Comparison of ENCODE assay signal across 14 cellular contexts in genomic region chr15:95119041-95119440, GRCh38.
DNase-seq lines count a peak whose midpoint lies in the region; FAIRE-seq and TF ChIP-seq lines count a peak whose summit lies in the region.
"Had no signal": no experiment of that assay in that cellular context is flagged by ENCODE, and none has a peak within 500 bp of the region (broad histone marks: within the 10 kb centered on the region; RNA-seq: fewer than 3 reads in every experiment).

No MANE protein-coding gene starts in this region.

- TF ChIP-seq CTCF in MCF 10A (IDR thresholded peaks at IDR 0.05; ENCODE audit: unreplicated experiment) (no peak), breast epithelium (IDR thresholded peaks at IDR 0.05) (no peak), astrocyte (IDR thresholded peaks at IDR 0.05; ENCODE audit: insufficient read depth, low read depth, low read length) (no peak), epithelial cell of esophagus (IDR thresholded peaks at IDR 0.05; ENCODE audit: insufficient read depth, low read depth, low read length, missing control alignments) (no peak), progenitor cell of endocrine pancreas (IDR thresholded peaks at IDR 0.05; ENCODE audit: unreplicated experiment) (no peak), thyroid gland (IDR thresholded peaks at IDR 0.05) (no peak)

- H3K27me3 ChIP-seq in breast epithelium (no peaks in the 10 kb centered on the region), astrocyte (ENCODE audit: insufficient read depth, low read length) (no peaks in the 10 kb centered on the region), thyroid gland (no peaks in the 10 kb centered on the region)

- H2AFZ ChIP-seq in astrocyte (ENCODE audit: low read depth, low read length), result peak overlapping the region; percentile 15

- H3K9me3 ChIP-seq in breast epithelium (no peaks in the 10 kb centered on the region), astrocyte (ENCODE audit: insufficient read depth, low read depth, low read length) (no peaks in the 10 kb centered on the region), thyroid gland (no peaks in the 10 kb centered on the region)
- H3K9me3 ChIP-seq: BLaER1 treated with 17β-estradiol and CSF1 and Interleukin-3, amounts not matched to agents 10 nM and 100 nM had no signal

- no peak overlapping the region for H3K4me3 ChIP-seq in breast epithelium
- H3K4me3 ChIP-seq in astrocyte (ENCODE audit: insufficient read depth, low read depth, low read length), result no peak overlapping the region
- H3K4me3 ChIP-seq in epithelial cell of esophagus (ENCODE audit: low read length), result no peak overlapping the region
- H3K4me3 ChIP-seq in thyroid gland (replicated peaks in 1 of 3), result no peak overlapping the region
- H3K4me3 ChIP-seq: BLaER1 treated with 17β-estradiol and CSF1 and Interleukin-3, amounts not matched to agents 10 nM and 100 nM had no signal

- CTCF ChIA-PET in MCF 10A (lab: Yijun Ruan, JAX), result interaction anchor here (0.6 kb wide), 1 partner anchor 77 kb away, joined by 3 read pairs; no protein-coding TSS in a partner anchor

- H3K79me2 ChIP-seq in astrocyte (ENCODE audit: insufficient read depth, low read length), result no peaks in the 10 kb centered on the region

- no peaks in the 10 kb centered on the region for H3K27me3 Mint-ChIP-seq in MCF 10A (ENCODE audit: insufficient read depth, unreplicated experiment)
- H3K27me3 Mint-ChIP-seq in astrocyte (ENCODE audit: low read depth, unreplicated experiment), result no peaks in the 10 kb centered on the region
- peaks cover 4% of the 10 kb centered on the region for H3K27me3 Mint-ChIP-seq in progenitor cell of endocrine pancreas
- H3K27me3 Mint-ChIP-seq: CD4-positive, CD25-positive, alpha-beta regulatory T cell had no signal

- H3K9ac ChIP-seq in astrocyte (ENCODE audit: low read length), result no peak overlapping the region
- H3K9ac ChIP-seq: BLaER1 treated with 17β-estradiol and CSF1 and Interleukin-3, amounts not matched to agents 10 nM and 100 nM had no signal

- H3K4me1 Mint-ChIP-seq in MCF 10A (ENCODE audit: insufficient read depth, unreplicated experiment) (peaks cover 8% of the 10 kb centered on the region), astrocyte (ENCODE audit: low read depth, unreplicated experiment) (no peaks in the 10 kb centered on the region), progenitor cell of endocrine pancreas (ENCODE audit: low read depth) (no peaks in the 10 kb centered on the region)
- H3K4me1 Mint-ChIP-seq: CD4-positive, CD25-positive, alpha-beta regulatory T cell had no signal

- no peaks in the 10 kb centered on the region for H3K9me3 Mint-ChIP-seq in MCF 10A (ENCODE audit: unreplicated experiment)
- H3K9me3 Mint-ChIP-seq in astrocyte (ENCODE audit: unreplicated experiment), result no peaks in the 10 kb centered on the region
- H3K9me3 Mint-ChIP-seq in progenitor cell of endocrine pancreas (ENCODE audit: low read depth), result peaks cover 11% of the 10 kb centered on the region

- POLR2A ChIA-PET in MCF 10A (lab: Yijun Ruan, JAX), result no interaction called here

- BruUV-seq in MCF 10A (replicated peaks; lab: Mats Ljungman, UMichigan), result no TSS peak

- TF ChIP-seq POLR2A in breast epithelium (IDR thresholded peaks at IDR 0.05), result no peak
- no peak for TF ChIP-seq POLR2A in thyroid gland (IDR thresholded peaks at IDR 0.05)

- H3K36me3 ChIP-seq in breast epithelium, result no peaks in the 10 kb centered on the region
- no peaks in the 10 kb centered on the region for H3K36me3 ChIP-seq in astrocyte (ENCODE audit: insufficient read depth, low read length)
- no peaks in the 10 kb centered on the region for H3K36me3 ChIP-seq in thyroid gland
- H3K36me3 ChIP-seq: BLaER1 treated with 17β-estradiol and CSF1 and Interleukin-3, amounts not matched to agents 10 nM and 100 nM had no signal

- WGBS in thyroid gland, 2 donors, result 86 to 91% methylated on average over 3 of the region's 3 CpGs

- no peak overlapping the region for H3K4me2 ChIP-seq in astrocyte (ENCODE audit: low read length)
- H3K4me2 ChIP-seq: BLaER1 treated with 17β-estradiol and CSF1 and Interleukin-3, amounts not matched to agents 10 nM and 100 nM had no signal

- H3K4me1 ChIP-seq in breast epithelium (no peaks in the 10 kb centered on the region), astrocyte (ENCODE audit: insufficient read depth, low read length) (no peaks in the 10 kb centered on the region), thyroid gland (no peaks in the 10 kb centered on the region)
- H3K4me1 ChIP-seq: BLaER1 treated with 17β-estradiol and CSF1 and Interleukin-3, amounts not matched to agents 10 nM and 100 nM had no signal

- no peaks in the 10 kb centered on the region for H4K20me1 ChIP-seq in astrocyte (ENCODE audit: insufficient read depth, low read length)
- H4K20me1 ChIP-seq: BLaER1 treated with 17β-estradiol and CSF1 and Interleukin-3, amounts not matched to agents 10 nM and 100 nM had no signal

- DNase-seq in MCF 10A (ENCODE audit: unreplicated experiment) (peak; percentile 30), breast epithelium (ENCODE audit: low spot score in 2 of 2) (no peak), astrocyte (ENCODE audit: low read depth) (no peak), epithelial cell of esophagus (ENCODE audit: low read depth) (peak; percentile 85), progenitor cell of endocrine pancreas (ENCODE audit: low spot score, unreplicated experiment) (no peak), thyroid gland (no peak)
- no peak for DNase-seq in stimulated activated CD4-positive, alpha-beta T cell treated with anti-CD3 and anti-CD28 coated beads, Interleukin-1b, Interleukin-23, amount 100 ng/mL, for 48 hours
- DNase-seq: 8988T; CD4-positive, CD25-positive, alpha-beta regulatory T cell; DMS53; GF-D8; H7 had no signal

- H3K27ac Mint-ChIP-seq in MCF 10A (ENCODE audit: low read depth, unreplicated experiment) (no peak overlapping the region), astrocyte (ENCODE audit: unreplicated experiment) (no peak overlapping the region), progenitor cell of endocrine pancreas (no peak overlapping the region)
- H3K27ac Mint-ChIP-seq: CD4-positive, CD25-positive, alpha-beta regulatory T cell had no signal

- H3K36me3 Mint-ChIP-seq in MCF 10A (ENCODE audit: insufficient read depth, unreplicated experiment), result no peaks in the 10 kb centered on the region
- no peaks in the 10 kb centered on the region for H3K36me3 Mint-ChIP-seq in astrocyte (ENCODE audit: low read depth, unreplicated experiment)
- no peaks in the 10 kb centered on the region for H3K36me3 Mint-ChIP-seq in progenitor cell of endocrine pancreas (ENCODE audit: insufficient read depth)
- H3K36me3 Mint-ChIP-seq: CD4-positive, CD25-positive, alpha-beta regulatory T cell had no signal

- no peak overlapping the region for H3K27ac ChIP-seq in breast epithelium
- H3K27ac ChIP-seq in astrocyte (ENCODE audit: low read depth, low read length), result no peak overlapping the region
- H3K27ac ChIP-seq in thyroid gland, result no peak overlapping the region
- H3K27ac ChIP-seq: BLaER1 treated with 17β-estradiol and CSF1 and Interleukin-3, amounts not matched to agents 10 nM and 100 nM had no signal

- FAIRE-seq in astrocyte (lab: Jason Lieb, UNC), result no peak
- FAIRE-seq: GM19239 had no signal

- intact Hi-C loops in MCF 10A (cut with micrococcal nuclease) (no loop called here), breast epithelium (cut with DNase I; ENCODE audit: low total_unique reads) (no loop called here), thyroid gland (cut with DNase I) (no loop called here)

- no peak overlapping the region for H3K4me3 Mint-ChIP-seq in MCF 10A (ENCODE audit: unreplicated experiment)
- no peak overlapping the region for H3K4me3 Mint-ChIP-seq in astrocyte (ENCODE audit: unreplicated experiment)
- H3K4me3 Mint-ChIP-seq in progenitor cell of endocrine pancreas (ENCODE audit: low read depth), result no peak overlapping the region
- H3K4me3 Mint-ChIP-seq: CD4-positive, CD25-positive, alpha-beta regulatory T cell had no signal

Comparison
In these comparisons a context has a peak if more than half of its experiments do, and no peak if none do; other contexts are left out.
1. DNase-seq: peak in MCF 10A (single experiment) and epithelial cell of esophagus (single experiment); none in breast epithelium (0 of 2), astrocyte (single experiment), progenitor cell of endocrine pancreas (single experiment), stimulated activated CD4-positive, alpha-beta T cell treated with anti-CD3 and anti-CD28 coated beads, Interleukin-1b, Interleukin-23, amount 100 ng/mL, for 48 hours (single experiment) and thyroid gland (0 of 2).